Comparison of ENCODE assay signal across 1 cellular context in genomic region chrX:53683556-53684414, GRCh38.
TF ChIP-seq lines count a peak whose summit lies in the region.

No MANE protein-coding gene starts in this region.

TF ChIP-seq in K562, 482 proteins besides CTCF, POLR2A, EP300 and RAD21 (continued from another document and continues in another):
- TF ChIP-seq ARID3A (IDR thresholded peaks at IDR 0.05; ENCODE audit: borderline replicate concordance, low read depth, low read length), result no peak
- TF ChIP-seq CCAR2 (IDR thresholded peaks at IDR 0.05; ENCODE audit: low read depth, low read length), result no peak
- no peak for TF ChIP-seq BRD9 (IDR thresholded peaks at IDR 0.05; ENCODE audit: low read depth, partially characterized antibody)
- no peak for TF ChIP-seq LARP7 (IDR thresholded peaks at IDR 0.05)
- no peak for TF ChIP-seq FOXK1 (CRISPR knock-in tag; IDR thresholded peaks at IDR 0.05; ENCODE audit: borderline replicate concordance)
- TF ChIP-seq SREBF1 (IDR thresholded peaks at IDR 0.05; ENCODE audit: borderline replicate concordance, low read depth, low read length), result peak; percentile 66
- no peak for TF ChIP-seq U2AF2 (optimal IDR thresholded peaks at IDR 0.05; ENCODE audit: low read depth, low read length)
- no peak for TF ChIP-seq CBFA2T2 (conservative IDR thresholded peaks at IDR 0.05)
- TF ChIP-seq POLR2AphosphoS5 (IDR thresholded peaks at IDR 0.05; ENCODE audit: control insufficient read depth, insufficient read depth, low read depth, low read length), result peak; percentile 70
- TF ChIP-seq USF2 (CRISPR knock-in tag; IDR thresholded peaks at IDR 0.05), result no peak
- TF ChIP-seq XRCC4 (IDR thresholded peaks at IDR 0.05; ENCODE audit: extremely low read depth, insufficient read depth, insufficient read length), result no peak
- 0 out of 2 replicates have a peak, but pooled peaks have one; percentile 51 for TF ChIP-seq KAT7 (CRISPR knock-in tag; IDR thresholded peaks at IDR 0.05; ENCODE audit: borderline replicate concordance)
- no peak for TF ChIP-seq FOXO4 (CRISPR knock-in tag; IDR thresholded peaks at IDR 0.05)
- TF ChIP-seq ZNF354B (CRISPR knock-in tag; IDR thresholded peaks at IDR 0.05), result no peak
- no peak for TF ChIP-seq ZBTB17 (CRISPR knock-in tag; IDR thresholded peaks at IDR 0.05)
- no peak for TF ChIP-seq MTA2 (IDR thresholded peaks at IDR 0.05; ENCODE audit: low read depth)
- no peak for TF ChIP-seq SNIP1 (IDR thresholded peaks at IDR 0.05; ENCODE audit: low read depth)
- TF ChIP-seq ZFP1 (CRISPR knock-in tag; IDR thresholded peaks at IDR 0.05), result no peak
- no peak for TF ChIP-seq NUFIP1 (IDR thresholded peaks at IDR 0.05; ENCODE audit: partially characterized antibody)
- no peak for TF ChIP-seq MCM3 (IDR thresholded peaks at IDR 0.05)
- peak; percentile 95 for TF ChIP-seq HNRNPLL (IDR thresholded peaks at IDR 0.05; ENCODE audit: low read depth, low read length, poor library complexity, severe bottlenecking)
- no peak for TF ChIP-seq ZNF583 (CRISPR knock-in tag; IDR thresholded peaks at IDR 0.05)
- TF ChIP-seq HMG20B (CRISPR knock-in tag; IDR thresholded peaks at IDR 0.05), result no peak
- no peak for TF ChIP-seq C11orf30 (IDR thresholded peaks at IDR 0.05; ENCODE audit: low read depth)
- TF ChIP-seq IRF9 (tag; IDR thresholded peaks at IDR 0.05), result no peak
- TF ChIP-seq TRIM28 (IDR thresholded peaks at IDR 0.05), result no peak
- TF ChIP-seq CEBPG (CRISPR knock-in tag; IDR thresholded peaks at IDR 0.05), result no peak
- no peak for TF ChIP-seq CEBPG (tag; conservative IDR thresholded peaks at IDR 0.05 in 1 of 2, IDR thresholded peaks at IDR 0.05 in 1 of 2)
- no peak for TF ChIP-seq ZNF232 (CRISPR knock-in tag; IDR thresholded peaks at IDR 0.05)
- TF ChIP-seq SMARCA5 (IDR thresholded peaks at IDR 0.05), result no peak
- no peak for TF ChIP-seq BDP1 (IDR thresholded peaks at IDR 0.05; ENCODE audit: insufficient read depth, insufficient read length)
- no peak for TF ChIP-seq CHAMP1 (IDR thresholded peaks at IDR 0.05)
- TF ChIP-seq TCF15 (CRISPR knock-in tag; IDR thresholded peaks at IDR 0.05), result no peak
- TF ChIP-seq LEF1 (IDR thresholded peaks at IDR 0.05), result no peak
- TF ChIP-seq BCOR (IDR thresholded peaks at IDR 0.05), result no peak
- TF ChIP-seq ZBTB26 (CRISPR knock-in tag; IDR thresholded peaks at IDR 0.05), result no peak
- no peak for TF ChIP-seq ZNF699 (CRISPR knock-in tag; IDR thresholded peaks at IDR 0.05; ENCODE audit: insufficient replicate concordance)
- TF ChIP-seq HNRNPH1 (optimal IDR thresholded peaks at IDR 0.05; ENCODE audit: low read depth, low read length), result no peak
- TF ChIP-seq ZNF512 (tag; IDR thresholded peaks at IDR 0.05), result no peak
- no peak for TF ChIP-seq MEF2D (tag; conservative IDR thresholded peaks at IDR 0.05; ENCODE audit: low read depth)
- TF ChIP-seq ZNF174 (CRISPR knock-in tag; IDR thresholded peaks at IDR 0.05), result no peak
- TF ChIP-seq ZNF444 (CRISPR knock-in tag; IDR thresholded peaks at IDR 0.05), result no peak
- no peak for TF ChIP-seq HMG20A (CRISPR knock-in tag; conservative IDR thresholded peaks at IDR 0.05)
- TF ChIP-seq ZKSCAN3 (CRISPR knock-in tag; IDR thresholded peaks at IDR 0.05), result no peak
- 0 out of 2 replicates have a peak, but pooled peaks have one; percentile 18 for TF ChIP-seq FOXJ2 (tag; IDR thresholded peaks at IDR 0.05)
- TF ChIP-seq POU5F1 (IDR thresholded peaks at IDR 0.05; ENCODE audit: borderline replicate concordance, low read depth, low read length, partially characterized antibody), result no peak
- TF ChIP-seq ZBTB9 (CRISPR knock-in tag; IDR thresholded peaks at IDR 0.05), result no peak
- no peak for TF ChIP-seq COPS2 (conservative IDR thresholded peaks at IDR 0.05)
- no peak for TF ChIP-seq GABPB2 (CRISPR knock-in tag; conservative IDR thresholded peaks at IDR 0.05)
- no peak for TF ChIP-seq ARID2 (IDR thresholded peaks at IDR 0.05)
- TF ChIP-seq NR3C1 (CRISPR knock-in tag; IDR thresholded peaks at IDR 0.05), result no peak
- no peak for TF ChIP-seq ILK (tag; IDR thresholded peaks at IDR 0.05; ENCODE audit: borderline replicate concordance, low read depth)
- no peak for TF ChIP-seq RAD51 (IDR thresholded peaks at IDR 0.05; ENCODE audit: borderline replicate concordance, low read depth)
- peak; percentile 53 to 67; a peak in 2 of 4 replicates for TF ChIP-seq MNT (conservative IDR thresholded peaks at IDR 0.05)
- TF ChIP-seq SP1 (CRISPR knock-in tag; IDR thresholded peaks at IDR 0.05), result peak; percentile 77; the same call in 1 of the 2 replicates
- TF ChIP-seq HMBOX1 (IDR thresholded peaks at IDR 0.05), result peak; percentile 41; the same call in 1 of the 2 replicates
- no peak for TF ChIP-seq ZFP30 (CRISPR knock-in tag; IDR thresholded peaks at IDR 0.05; ENCODE audit: borderline replicate concordance)
- no peak for TF ChIP-seq KAT2B (IDR thresholded peaks at IDR 0.05; ENCODE audit: low read depth, low read length)
- no peak for TF ChIP-seq SAFB (IDR thresholded peaks at IDR 0.05; ENCODE audit: borderline replicate concordance, low read depth, low read length)
- TF ChIP-seq NELFE (IDR thresholded peaks at IDR 0.05; ENCODE audit: insufficient read depth, insufficient read length), result no peak
- no peak for TF ChIP-seq ZNF316 (IDR thresholded peaks at IDR 0.05)
- no peak for TF ChIP-seq NR2F6 (CRISPR knock-in tag; IDR thresholded peaks at IDR 0.05)
- TF ChIP-seq SRSF7 (optimal IDR thresholded peaks at IDR 0.05; ENCODE audit: low read depth, low read length), result no peak
- no peak for TF ChIP-seq ZNF764 (CRISPR knock-in tag; IDR thresholded peaks at IDR 0.05; ENCODE audit: low read depth)
- peak; percentile 94 for TF ChIP-seq POLR2G (IDR thresholded peaks at IDR 0.05; ENCODE audit: low read depth, low read length)
